In the genomic region with DNA sequence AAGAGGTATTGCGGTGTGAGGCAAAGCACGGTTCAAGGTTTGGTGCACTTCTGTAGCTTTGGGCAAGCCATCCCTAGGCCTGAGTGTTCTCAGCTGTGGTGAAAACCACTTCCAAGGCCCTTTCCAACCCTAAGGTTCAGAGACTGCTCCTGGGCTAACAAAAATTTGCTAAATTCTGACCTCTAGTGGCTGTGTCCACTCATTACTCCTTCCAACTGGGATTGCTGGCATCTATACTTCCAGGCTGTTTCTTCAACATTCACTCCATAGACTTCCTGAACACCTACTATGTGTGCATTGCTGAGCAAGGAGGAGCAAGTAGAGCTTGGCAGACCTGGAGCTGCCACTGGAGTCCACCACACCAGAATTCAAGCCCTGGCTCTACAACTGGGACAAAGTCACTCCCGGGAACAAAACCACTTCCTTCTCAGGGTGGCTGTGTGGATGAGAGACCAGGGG, we compare ENCODE assay signal across 8 cellular contexts. TPM values are rescaled to one million over a fixed set of nuclear protein-coding genes. Genes with fewer than 3 reads are reported as not detected.
A peak's percentile ranks its signal among the peaks of the same experiment; 100 is the strongest.
DNase-seq lines count a peak whose midpoint lies in the region; ATAC-seq and TF ChIP-seq lines count a peak whose summit lies in the region.

No MANE protein-coding gene starts in this region.

- H3K27me3 ChIP-seq in MG63 (no peaks in the 10 kb centered on the region), RWPE2 (ENCODE audit: insufficient read depth, poor library complexity, severe bottlenecking) (no peaks in the 10 kb centered on the region)

- no peak overlapping the region for H3K4me3 Mint-ChIP-seq in mesothelial cell of epicardium

- peak overlapping the region; percentile 99 for H3K27ac ChIP-seq in RWPE2 (ENCODE audit: poor library complexity, severe bottlenecking)

- H3K27ac Mint-ChIP-seq in mesothelial cell of epicardium = no peak overlapping the region

- DNase-seq in AG04449 (ENCODE audit: low read depth, low spot score) (no peak), ELF-1 (ENCODE audit: low read depth, low spot score) (peak; percentile 75), MG63 (peak; percentile 10), RWPE2 (ENCODE audit: low spot score) (no peak), epidermal melanocyte (ENCODE audit: insufficient read length, low spot score) (peak; percentile 85), mesothelial cell of epicardium (ENCODE audit: low spot score in 2 of 2, unreplicated experiment in 2 of 2) (peak in 1 of 2 experiments; percentile 46)
- no peak for DNase-seq in stimulated activated CD8-positive, alpha-beta memory T cell treated with anti-CD3 and anti-CD28 coated beads, Interleukin-4, amount 100 ng/mL, for 48 hours

- TF ChIP-seq CTCF in AG04449 (IDR thresholded peaks at IDR 0.05; ENCODE audit: insufficient read depth, low read length, missing control alignments) (peak; percentile 63), RWPE2 (IDR thresholded peaks at IDR 0.05; ENCODE audit: poor library complexity, severe bottlenecking) (peak; percentile 87), mesothelial cell of epicardium (IDR thresholded peaks at IDR 0.05; ENCODE audit: unreplicated experiment) (peak; percentile 77)

- peaks cover 16% of the 10 kb centered on the region for H3K4me1 Mint-ChIP-seq in mesothelial cell of epicardium

- no peaks in the 10 kb centered on the region for H3K9me3 Mint-ChIP-seq in mesothelial cell of epicardium

- no peaks in the 10 kb centered on the region for H3K27me3 Mint-ChIP-seq in mesothelial cell of epicardium (ENCODE audit: low read depth)

- peaks cover 7% of the 10 kb centered on the region for H3K36me3 Mint-ChIP-seq in mesothelial cell of epicardium

- POLR2A ChIA-PET in AG04449 (lab: Yijun Ruan, JAX) = no interaction called here

- H3K4me3 ChIP-seq in AG04449 (ENCODE audit: low read depth, low read length) (no peak overlapping the region), MG63 (no peak overlapping the region), RWPE2 (ENCODE audit: severe bottlenecking) (no peak overlapping the region)

- ATAC-seq in RWPE2 (ENCODE audit: low read depth) (peak; percentile 32), HG03025 (IDR thresholded peaks at IDR 0.05; ENCODE audit: low FRiP score, unreplicated experiment) (no peak)

- H3K36me3 ChIP-seq in MG63 (no peaks in the 10 kb centered on the region; the same call in 1 of the 2 replicates), RWPE2 (ENCODE audit: low read depth) (peaks cover 80% of the 10 kb centered on the region)

- H3K4me1 ChIP-seq in RWPE2 (ENCODE audit: insufficient read depth, poor library complexity, severe bottlenecking) = peaks cover 40% of the 10 kb centered on the region

- CTCF ChIA-PET in AG04449 (lab: Yijun Ruan, JAX) = interaction anchor here (0.6 to 14.4 kb wide), 53 partner anchors 10 to 368 kb away, joined by 3 to 552 read pairs (median 4); a partner anchor contains a TSS

- H3K9me3 ChIP-seq in MG63 (no peaks in the 10 kb centered on the region), RWPE2 (ENCODE audit: severe bottlenecking) (no peaks in the 10 kb centered on the region)

RNA-seq across cellular contexts. Expression of a gene that starts 29.3 kb away (rescaled TPM):
- 19.2 and 21.1 TPM in 2 replicates for total RNA-seq in MG63 (2014; rRNA removed; shearing (Covaris generic); ENCODE audit: low replicate concordance)
- 33.5 to 36.8 TPM (median 34.4 TPM) in 3 replicates for total RNA-seq in mesothelial cell of epicardium

RNA-seq across cellular contexts. Expression of a gene that starts 33.3 kb away (rescaled TPM):
- 29.1 and 33.2 TPM in 2 replicates for total RNA-seq in MG63 (2014; rRNA removed; shearing (Covaris generic); ENCODE audit: low replicate concordance)
- 14.0 to 14.5 TPM (median 14.2 TPM) in 3 replicates for total RNA-seq in mesothelial cell of epicardium

Comparison
In these comparisons a context has a peak if more than half of its experiments do, and no peak if none do; other contexts are left out.
1. DNase-seq: peak in ELF-1 (single experiment), MG63 (single experiment) and epidermal melanocyte (single experiment); none in AG04449 (single experiment), RWPE2 (single experiment) and stimulated activated CD8-positive, alpha-beta memory T cell treated with anti-CD3 and anti-CD28 coated beads, Interleukin-4, amount 100 ng/mL, for 48 hours (single experiment).
2. Peak in every context shown above with its lines, with median percentiles within 50 percentile points of each other: CTCF ChIP-seq.